ENCODE assay signal across 9 cellular contexts in the genomic region with DNA sequence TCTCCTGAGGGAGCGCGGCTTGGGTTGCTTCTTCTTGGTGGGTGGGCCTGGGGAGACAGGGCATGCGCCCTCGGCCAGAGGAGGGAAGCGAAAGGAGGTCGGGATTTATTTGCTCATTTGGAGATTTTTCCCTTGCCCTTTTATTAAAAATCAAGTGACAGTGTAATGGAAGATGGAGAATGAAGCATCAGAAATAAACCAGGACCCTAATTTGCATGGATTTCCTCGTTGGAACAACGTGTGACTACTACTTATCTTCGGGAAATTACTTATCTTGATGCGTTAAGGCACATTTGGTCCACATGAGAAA. TPM values are rescaled to one million over a fixed set of nuclear protein-coding genes. Genes with fewer than 3 reads are reported as not detected.
DNase-seq lines count a peak whose midpoint lies in the region; ATAC-seq and TF ChIP-seq lines count a peak whose summit lies in the region.
"Had no signal": no experiment of that assay in that cellular context is flagged by ENCODE, and none has a peak within 500 bp of the region (broad histone marks: within the 10 kb centered on the region; RNA-seq: fewer than 3 reads in every experiment).

No MANE protein-coding gene starts in this region.

- H3K27ac ChIP-seq in ACC112 (ENCODE audit: low read depth, low read length), result peak overlapping the region; percentile 88
- peak overlapping the region; percentile 96 to 97 for H3K27ac ChIP-seq in ascending aorta
- H3K27ac ChIP-seq in stomach, result peak overlapping the region; percentile 98 to 100 (median 99)

- no peaks in the 10 kb centered on the region for H3K36me3 ChIP-seq in ACC112 (ENCODE audit: insufficient read depth, low read length)
- no peaks in the 10 kb centered on the region for H3K36me3 ChIP-seq in ascending aorta
- H3K36me3 ChIP-seq in stomach, result no peaks in the 10 kb centered on the region

- TF ChIP-seq POLR2A in stomach (IDR thresholded peaks at IDR 0.05), result no peak

- ATAC-seq in HG02610 (IDR thresholded peaks at IDR 0.05; ENCODE audit: unreplicated experiment) (peak; percentile 2), GM18520 (IDR thresholded peaks at IDR 0.05; ENCODE audit: unreplicated experiment) (no peak), GM19023 (IDR thresholded peaks at IDR 0.05; ENCODE audit: unreplicated experiment) (no peak)

- TF ChIP-seq EP300 in stomach (IDR thresholded peaks at IDR 0.05), result no peak

- H3K27me3 ChIP-seq in ACC112 (ENCODE audit: insufficient read depth, low read length) (no peaks in the 10 kb centered on the region), ascending aorta (no peaks in the 10 kb centered on the region), stomach (no peaks in the 10 kb centered on the region)

- H3K4me1 ChIP-seq in ACC112 (ENCODE audit: control insufficient read depth, insufficient read depth, low read length, unreplicated experiment) (peaks cover 38% of the 10 kb centered on the region), ascending aorta (peaks cover 0 to 18% of the 10 kb centered on the region in 2 donors), stomach (peaks cover 15 to 38% (median 24%) of the 10 kb centered on the region in 4 donors)

- intact Hi-C loops in ascending aorta (cut with DNase I) (loop anchor here (2.0 to 5.0 kb wide), 4 partner anchors 151 to 765 kb away; a partner anchor contains a TSS), stomach (cut with DNase I; ENCODE audit: low total_unique reads) (no loop called here)

- TF ChIP-seq CTCF in ascending aorta (IDR thresholded peaks at IDR 0.05) (no peak), stomach (IDR thresholded peaks at IDR 0.05) (no peak)

- no peaks in the 10 kb centered on the region for H3K9me3 ChIP-seq in ascending aorta
- no peaks in the 10 kb centered on the region for H3K9me3 ChIP-seq in stomach

- H3K4me3 ChIP-seq in ACC112 (ENCODE audit: low read depth, low read length), result peak overlapping the region; percentile 86
- peak overlapping the region; percentile 87 to 91 for H3K4me3 ChIP-seq in ascending aorta
- H3K4me3 ChIP-seq in stomach, result peak overlapping the region; percentile 88 to 99 (median 94)

- WGBS in stomach, 5 donors, result 1 to 2% (median 2%) methylated on average over 10 of the region's 10 CpGs

- peak overlapping the region; percentile 97 for H2AFZ ChIP-seq in ACC112 (ENCODE audit: low read length, unreplicated experiment)

- no peak for DNase-seq in ascending aorta (ENCODE audit: low spot score in 2 of 2)
- peak; percentile 34 for DNase-seq in iris pigment epithelial cell (ENCODE audit: low read depth)
- DNase-seq in stomach, result no peak
- DNase-seq in A172 (ENCODE audit: low spot score), result no peak

- peaks cover 34% of the 10 kb centered on the region for H3K79me2 ChIP-seq in ACC112 (ENCODE audit: control insufficient read depth, insufficient read depth, low read length, unreplicated experiment)

RNA-seq across cellular contexts. Expression of a gene that starts 0.7 kb away (rescaled TPM):
- total RNA-seq in ascending aorta (17.6 TPM), stomach (100 to 1,000 TPM in 1 of 5 donors, 10 to 100 TPM in 3, 1 to 10 TPM in 1; 3.2 to 123 (median 34.4) TPM)
- polyA plus RNA-seq in stomach, result 1 to 10 TPM; 4.9 to 9.2 (median 7.4) TPM
- 33.8 and 35.1 TPM in 2 replicates for total RNA-seq in A172 (2014; rRNA removed; shearing (Covaris generic))

RNA-seq across cellular contexts. Expression of a gene that starts 44.6 kb away (rescaled TPM):
- total RNA-seq in ascending aorta (not detected), stomach (not detected)
- polyA plus RNA-seq in stomach, result under 1 TPM in 1 of 3 donors, not detected in 2; 0.45 TPM
- 2.9 TPM in 1 of 2 replicates, not detected in the other for total RNA-seq in A172 (2014; rRNA removed; shearing (Covaris generic))
- total RNA-seq: left colon had no signal
